In genomic region chr5:61423487-61424157, GRCh38 we compare ENCODE assay signal across 16 cellular contexts.
DNase-seq lines count a peak whose midpoint lies in the region; ATAC-seq and TF ChIP-seq lines count a peak whose summit lies in the region.
"Had no signal": no experiment of that assay in that cellular context is flagged by ENCODE, and none has a peak within 500 bp of the region (broad histone marks: within the 10 kb centered on the region; RNA-seq: fewer than 3 reads in every experiment).

No MANE protein-coding gene starts in this region.

- TF ChIP-seq EP300 in sigmoid colon (IDR thresholded peaks at IDR 0.05): no peak

- peaks cover 100% of the 10 kb centered on the region for H3K79me2 ChIP-seq in GM23248 (ENCODE audit: insufficient read depth)

- H3K27me3 Mint-ChIP-seq in activated T-helper 17 cell treated with anti-CD3 and anti-CD28 coated beads, Interleukin-2, amount 50 U/mL, for 72 hours: no peaks in the 10 kb centered on the region
- no peaks in the 10 kb centered on the region for H3K27me3 Mint-ChIP-seq in immature natural killer cell (ENCODE audit: low read depth in 3 of 3)

- WGBS in GM23248 (ENCODE audit: low coverage in 1 of 2, low lambda C conversion rate in 2 of 2, missing lambda C conversion rate in 2 of 2), 2 experiments: 17 to 21% methylated on average over 3 of the region's 3 CpGs
- 67 to 71% methylated on average over 3 of the region's 3 CpGs for WGBS in sigmoid colon, 2 donors

- H3K4me2 ChIP-seq in GM23248 (ENCODE audit: unreplicated experiment): peak overlapping the region; percentile 57
- H3K4me2 ChIP-seq: BLaER1 had no signal

- no peak for ATAC-seq in activated T-helper 17 cell treated with anti-CD3 and anti-CD28 coated beads, Interleukin-2, amount 50 U/mL, for 72 hours (replicated peaks)

- H3K4me3 ChIP-seq in GM23248 (peak overlapping the region; percentile 43; the same call in 1 of the 2 replicates), fibroblast of pulmonary artery (replicated peaks; ENCODE audit: low read depth, low read length) (peak overlapping the region; percentile 27), sigmoid colon (peak overlapping the region; percentile 5 to 38 (median 25))
- H3K4me3 ChIP-seq: BLaER1, cardiac muscle cell, SJSA1 had no signal

- peak overlapping the region; percentile 6 for H3K27ac Mint-ChIP-seq in activated T-helper 17 cell treated with anti-CD3 and anti-CD28 coated beads, Interleukin-2, amount 50 U/mL, for 72 hours
- H3K27ac Mint-ChIP-seq in immature natural killer cell: peak overlapping the region in 1 of 6 donors; percentile 62
- H3K27ac Mint-ChIP-seq: activated naive CD4-positive, alpha-beta T cell treated with anti-CD3 and anti-CD28 coated beads for 36 hours had no signal

- H3K27me3 ChIP-seq in GM23248 (replicated peaks; ENCODE audit: insufficient read depth): no peaks in the 10 kb centered on the region
- no peaks in the 10 kb centered on the region for H3K27me3 ChIP-seq in sigmoid colon
- H3K27me3 ChIP-seq: BLaER1, cardiac muscle cell, neutrophil, SJSA1, tibial nerve had no signal

- H3K4me1 ChIP-seq in GM23248 (ENCODE audit: insufficient read depth) (peaks cover 13% of the 10 kb centered on the region; the same call in 1 of the 2 replicates), sigmoid colon (peaks cover 0 to 51% (median 39%) of the 10 kb centered on the region in 4 donors)
- H3K4me1 ChIP-seq: BLaER1 had no signal

- H3K4me1 Mint-ChIP-seq in activated T-helper 17 cell treated with anti-CD3 and anti-CD28 coated beads, Interleukin-2, amount 50 U/mL, for 72 hours: peaks cover 13% of the 10 kb centered on the region
- peaks cover 16 to 29% of the 10 kb centered on the region in 2 donors for H3K4me1 Mint-ChIP-seq in immature natural killer cell

- TF ChIP-seq CTCF in fibroblast of pulmonary artery (IDR thresholded peaks at IDR 0.05; ENCODE audit: low read length, missing control alignments) (no peak), sigmoid colon (IDR thresholded peaks at IDR 0.05) (no peak)

- no peaks in the 10 kb centered on the region for H3F3A ChIP-seq in GM23248 (ENCODE audit: insufficient read depth)

- 0 out of 2 replicates have a peak, but pooled peaks cover 11% of the 10 kb centered on the region for H4K20me1 ChIP-seq in GM23248 (ENCODE audit: insufficient read depth)

- in situ Hi-C loops in GM23248 (cut with MboI): no loop called here

- peak overlapping the region; percentile 44; the same call in 1 of the 2 replicates for H3K9ac ChIP-seq in GM23248
- H3K9ac ChIP-seq: BLaER1 had no signal

- TF ChIP-seq POLR2A in sigmoid colon (IDR thresholded peaks at IDR 0.05): no peak

- peaks cover 7% of the 10 kb centered on the region for H3K9me3 Mint-ChIP-seq in activated T-helper 17 cell treated with anti-CD3 and anti-CD28 coated beads, Interleukin-2, amount 50 U/mL, for 72 hours
- no peaks in the 10 kb centered on the region for H3K9me3 Mint-ChIP-seq in immature natural killer cell

- intact Hi-C loops in sigmoid colon (cut with DNase I) (no loop called here), posterior cingulate gyrus (cut with DNase I) (no loop called here)

- no peak overlapping the region for H3K4me3 Mint-ChIP-seq in activated T-helper 17 cell treated with anti-CD3 and anti-CD28 coated beads, Interleukin-2, amount 50 U/mL, for 72 hours
- no peak overlapping the region for H3K4me3 Mint-ChIP-seq in immature natural killer cell
- H3K4me3 Mint-ChIP-seq: activated naive CD4-positive, alpha-beta T cell treated with anti-CD3 and anti-CD28 coated beads for 36 hours had no signal

- H3K9me3 ChIP-seq in GM23248 (ENCODE audit: low read depth): no peaks in the 10 kb centered on the region
- no peaks in the 10 kb centered on the region for H3K9me3 ChIP-seq in sigmoid colon
- H3K9me3 ChIP-seq: neutrophil, SJSA1, tibial nerve had no signal

- no peaks in the 10 kb centered on the region for H3K36me3 Mint-ChIP-seq in activated T-helper 17 cell treated with anti-CD3 and anti-CD28 coated beads, Interleukin-2, amount 50 U/mL, for 72 hours (ENCODE audit: low read depth)
- peaks cover 3 to 6% (median 4%) of the 10 kb centered on the region in 3 donors for H3K36me3 Mint-ChIP-seq in immature natural killer cell

- H3K27ac ChIP-seq in GM23248: peak overlapping the region; percentile 5; the same call in 1 of the 2 replicates
- H3K27ac ChIP-seq in sigmoid colon: peak overlapping the region; percentile 12 to 78 (median 68)
- H3K27ac ChIP-seq: BLaER1, cardiac muscle cell, neutrophil, SJSA1 had no signal

- H2AFZ ChIP-seq in GM23248: no peak overlapping the region

- peak; percentile 24 for DNase-seq in GM23248
- DNase-seq in fibroblast of pulmonary artery (ENCODE audit: low read depth): no peak
- DNase-seq in sigmoid colon: no peak
- DNase-seq in immature natural killer cell: no peak
- no peak for DNase-seq in activated CD4-positive, alpha-beta T cell treated with anti-CD3 and anti-CD28 coated beads, Interleukin-2, amount 50 U/mL, for 4 hours
- DNase-seq in retina: no peak
- DNase-seq in posterior cingulate gyrus: no peak
- DNase-seq: activated naive CD4-positive, alpha-beta T cell treated with anti-CD3 and anti-CD28 coated beads for 36 hours; erythroblast; NCI-H1092 had no signal

- H3K36me3 ChIP-seq in GM23248 (ENCODE audit: low read depth) (no peaks in the 10 kb centered on the region), sigmoid colon (no peaks in the 10 kb centered on the region)
- H3K36me3 ChIP-seq: cardiac muscle cell, neutrophil, tibial nerve had no signal

- H3K9me2 ChIP-seq in GM23248 (ENCODE audit: insufficient read depth): no peaks in the 10 kb centered on the region
